In the genomic region with DNA sequence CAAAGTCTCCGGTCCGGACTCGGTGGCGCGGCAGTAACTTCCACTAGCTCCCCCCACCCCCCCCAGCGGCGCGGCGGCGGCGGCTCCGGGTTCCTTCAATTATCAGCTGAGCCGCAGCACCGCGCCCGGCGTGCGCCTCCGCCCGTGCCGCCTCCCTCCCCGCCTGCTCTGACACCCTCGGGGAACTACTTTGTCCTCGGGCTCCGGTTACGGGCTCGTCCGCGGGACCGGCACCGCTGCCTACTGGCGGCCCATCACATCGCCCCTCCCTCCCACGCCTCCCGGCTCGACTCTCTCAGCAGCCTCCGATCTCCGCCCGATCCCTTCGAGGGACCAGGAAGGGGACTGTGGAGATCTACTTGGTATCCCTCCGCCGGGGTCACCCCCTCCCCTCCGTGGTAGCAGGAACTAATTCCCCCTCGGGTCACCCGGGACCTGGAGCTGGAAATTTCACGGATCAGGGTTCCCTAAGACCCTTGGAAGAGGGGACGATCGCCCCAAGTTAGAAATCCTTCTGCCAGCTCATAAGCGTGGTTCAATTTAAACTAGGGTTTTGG, we compare ENCODE assay signal across 8 cellular contexts. TPM values are rescaled to one million over a fixed set of nuclear protein-coding genes. Genes with fewer than 3 reads are reported as not detected.
A peak's percentile ranks its signal among the peaks of the same experiment; 100 is the strongest.
DNase-seq lines count a peak whose midpoint lies in the region; ATAC-seq, FAIRE-seq and TF ChIP-seq lines count a peak whose summit lies in the region.

Gene TRIP12 (minus strand): TSS at position 118 of the 557 bp plus-strand sequence. CDS start 41,930 bp downstream, outside the sequence.

- intact Hi-C loops in left cardiac atrium (cut with DNase I), result loop anchor here (5.0 to 10.0 kb wide), 2 partner anchors 120 to 127 kb away; no protein-coding TSS in a partner anchor

- peak within 1 kb of the TSS; percentile 99 for H3K27ac Mint-ChIP-seq in progenitor cell of endocrine pancreas

- no peaks in the 10 kb centered on the region for H3K27me3 Mint-ChIP-seq in progenitor cell of endocrine pancreas

- peaks cover 7% of the 10 kb centered on the region for H3K36me3 Mint-ChIP-seq in progenitor cell of endocrine pancreas (ENCODE audit: insufficient read depth)

- peak; percentile 97 for FAIRE-seq in GM12891 (lab: Jason Lieb, UNC)

- ATAC-seq in HG02798 (IDR thresholded peaks at IDR 0.05; ENCODE audit: poor library complexity, unreplicated experiment) (peak; percentile 75), left cardiac atrium (peak; percentile 91)

- peak within 1 kb of the TSS; percentile 99 for H3K4me3 Mint-ChIP-seq in progenitor cell of endocrine pancreas (ENCODE audit: low read depth)

- DNase-seq in GM12891 (ENCODE audit: insufficient read length, low spot score) (peak; percentile 85), NCI-H146 (lab: John Stamatoyannopoulos, UW) (peak; percentile 94), T-helper 1 cell (peak; percentile 76 to 94 (median 82)), amniotic epithelial cell (ENCODE audit: low read depth) (peak; percentile 98), left cardiac atrium (peak; percentile 95), progenitor cell of endocrine pancreas (ENCODE audit: low spot score, unreplicated experiment) (peak; percentile 86), ureter (ENCODE audit: low spot score) (peak; percentile 93)

- peaks cover 14% of the 10 kb centered on the region for H3K4me1 Mint-ChIP-seq in progenitor cell of endocrine pancreas (ENCODE audit: low read depth)

- no peaks in the 10 kb centered on the region for H3K9me3 Mint-ChIP-seq in progenitor cell of endocrine pancreas (ENCODE audit: low read depth)

- no peak for TF ChIP-seq POLR2A in GM12891 (IDR thresholded peaks at IDR 0.05; ENCODE audit: low read depth, low read length)

- TF ChIP-seq CTCF in progenitor cell of endocrine pancreas (IDR thresholded peaks at IDR 0.05; ENCODE audit: unreplicated experiment), result no peak

TF ChIP-seq in GM12891, 5 proteins besides CTCF, POLR2A, EP300 and RAD21:
- TF ChIP-seq POU2F2 (IDR thresholded peaks at IDR 0.05; ENCODE audit: low read depth, low read length), result peak; percentile 13; the same call in 1 of the 2 replicates
- no peak; the same call in 1 of the 2 replicates for TF ChIP-seq TAF1 (IDR thresholded peaks at IDR 0.05; ENCODE audit: low read depth, low read length)
- no peak for TF ChIP-seq SPI1 (IDR thresholded peaks at IDR 0.05; ENCODE audit: low read depth, low read length)
TF ChIP-seq in GM12891: peak in this region for 1.

RNA-seq across cellular contexts. Expression of gene TRIP12, which starts in this region (rescaled TPM):
- 55.3 TPM for polyA plus RNA-seq in GM12891 (2012; ENCODE audit: low read depth, missing spikeins)
- total RNA-seq in left cardiac atrium (100 to 1,000 TPM; 166 to 200 TPM), progenitor cell of endocrine pancreas (228 TPM in 2 replicates), ureter (284 TPM)

Comparison
In these comparisons a context has a peak if more than half of its experiments do, and no peak if none do; other contexts are left out.
1. Peak in every context shown above with its lines: DNase-seq and ATAC-seq.